In the genomic region with DNA sequence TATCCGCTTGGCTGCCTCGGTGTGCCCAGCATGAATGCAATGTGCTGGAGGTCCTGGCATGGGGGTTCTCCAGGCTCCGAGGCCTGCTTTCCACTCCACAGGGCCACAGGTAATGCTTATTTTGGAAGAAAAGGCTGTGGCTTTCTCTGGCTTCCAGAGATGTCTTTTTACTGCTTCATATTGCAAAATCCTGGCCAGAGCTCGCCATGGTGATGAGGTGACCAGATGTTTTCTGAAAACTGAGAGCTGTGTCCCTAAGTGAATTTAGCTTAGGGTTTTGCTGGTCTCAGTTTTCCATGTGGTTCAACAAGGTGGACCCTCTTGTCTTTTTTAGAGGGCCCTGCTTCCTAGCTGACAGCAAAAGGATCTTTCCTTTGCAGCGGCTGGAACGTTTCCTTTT, we compare ENCODE assay signal across 29 cellular contexts.
"Had no signal": no experiment of that assay in that cellular context is flagged by ENCODE, and none has a peak within 500 bp of the region (broad histone marks: within the 10 kb centered on the region; RNA-seq: fewer than 3 reads in every experiment).

No MANE protein-coding gene starts in this region.

- H3K9me3 Mint-ChIP-seq: activated naive CD4-positive, alpha-beta T cell treated with anti-CD3 and anti-CD28 coated beads for 36 hours; activated T-cell treated with anti-CD3 and anti-CD28 coated beads, Interleukin-2, amount 50 U/mL, for 4 hours; activated T-helper 17 cell treated with anti-CD3 and anti-CD28 coated beads, Interleukin-2, amount 50 U/mL, for 72 hours; WTC11 had no signal

- H3K27ac Mint-ChIP-seq: activated CD8-positive, alpha-beta T cell treated with anti-CD3 and anti-CD28 coated beads, Interleukin-2, amount 10 ng/mL, durations not matched to agents 7 days and 5 days; activated naive CD4-positive, alpha-beta T cell treated with anti-CD3 and anti-CD28 coated beads for 36 hours; activated naive CD8-positive, alpha-beta T cell; activated T-helper 17 cell treated with anti-CD3 and anti-CD28 coated beads, Interleukin-2, amount 50 U/mL, for 72 hours had no signal

- H3K27ac ChIP-seq: SJCRH30 had no signal

- H3K9me3 ChIP-seq: MG63, SJCRH30, SK-N-SH had no signal

- H3K4me2 ChIP-seq: SK-N-SH had no signal

- ATAC-seq: activated CD8-positive, alpha-beta T cell treated with anti-CD3 and anti-CD28 coated beads, Interleukin-2, amount 10 ng/mL, durations not matched to agents 7 days and 5 days; activated T-cell treated with anti-CD3 and anti-CD28 coated beads, Interleukin-2, amount 50 U/mL, for 4 hours; activated T-helper 17 cell treated with anti-CD3 and anti-CD28 coated beads, Interleukin-2, amount 50 U/mL, for 72 hours; Panc1; Right ventricle myocardium inferior had no signal

- H3K4me1 Mint-ChIP-seq: activated T-helper 17 cell treated with anti-CD3 and anti-CD28 coated beads, Interleukin-2, amount 50 U/mL, for 72 hours had no signal

- H3K4me3 Mint-ChIP-seq: activated CD8-positive, alpha-beta T cell treated with anti-CD3 and anti-CD28 coated beads, Interleukin-2, amount 10 ng/mL, durations not matched to agents 7 days and 5 days; activated naive CD4-positive, alpha-beta T cell treated with anti-CD3 and anti-CD28 coated beads for 36 hours; activated naive CD8-positive, alpha-beta T cell; activated T-cell treated with anti-CD3 and anti-CD28 coated beads, Interleukin-2, amount 50 U/mL, for 4 hours; activated T-helper 17 cell treated with anti-CD3 and anti-CD28 coated beads, Interleukin-2, amount 50 U/mL, for 72 hours; WTC11 had no signal

- DNase-seq: activated CD4-positive, alpha-beta T cell treated with anti-CD3 and anti-CD28 coated beads for 48 hours; activated CD4-positive, alpha-beta T cell treated with anti-CD3 and anti-CD28 coated beads, Interleukin-2, amount 50 U/mL, for 4 hours; activated CD4-positive, CD25-positive, alpha-beta regulatory T cell treated with anti-CD3 and anti-CD28 coated beads, Interleukin-2, amount 50 U/mL, for 72 hours; activated CD8-positive, alpha-beta T cell treated with anti-CD3 and anti-CD28 coated beads, Interleukin-2, amount 10 ng/mL, durations not matched to agents 7 days and 5 days; activated gamma-delta T cell; activated naive CD4-positive, alpha-beta T cell treated with anti-CD3 and anti-CD28 coated beads for 36 hours; activated T-cell treated with anti-CD3 and anti-CD28 coated beads, Interleukin-2, amount 50 U/mL, for 4 hours; anterior cingulate cortex; MG63; MV-4-11; NCI-H1092 treated with DMSO at 0.1 percent for 48 hours; NCI-H1417 treated with DMSO at 0.1 percent for 48 hours; NCI-H1694 treated with DMSO at 0.1 percent for 48 hours; NCI-H2029 treated with DMSO at 0.1 percent for 48 hours; NCI-H345; NCI-H510A; NCI-H69; NK-92 treated with Interleukin-12 subunit alpha and Interleukin-12 subunit beta, amount 100 ng/mL, for 24 hours; OCI-M1; RPMI8226; SK-N-SH; SW 1271; T-helper 9 cell had no signal

- H3K4me1 ChIP-seq: SJCRH30 had no signal

- H3K36me3 Mint-ChIP-seq: activated naive CD8-positive, alpha-beta T cell; WTC11 had no signal

- H3K27me3 ChIP-seq: MG63, SJCRH30 had no signal

- H3K36me3 ChIP-seq: SJCRH30 had no signal

- H3K9ac ChIP-seq: SK-N-SH had no signal

- H3K4me3 ChIP-seq: MG63, SJCRH30 had no signal
